Comparison of ENCODE assay signal across 26 cellular contexts in the genomic region with DNA sequence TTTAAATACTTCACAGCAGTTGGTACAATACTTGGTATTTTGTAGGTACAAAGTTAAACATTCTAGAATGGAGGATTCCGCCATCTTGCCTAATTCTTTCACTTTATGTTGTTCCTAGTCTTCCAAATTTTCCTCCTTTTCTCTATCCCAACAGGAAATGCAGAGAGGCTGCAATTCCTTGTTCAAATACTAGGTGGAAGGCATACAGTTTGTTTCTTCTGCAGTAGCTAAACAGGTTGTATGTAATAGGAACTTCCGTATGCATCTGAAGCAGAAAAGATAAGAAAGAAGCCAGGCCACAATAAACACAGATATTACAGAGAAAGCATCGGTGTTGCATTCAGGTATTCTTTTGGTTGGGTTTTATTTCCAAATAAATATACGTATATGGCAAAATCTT.
"Had no signal": no experiment of that assay in that cellular context is flagged by ENCODE, and none has a peak within 500 bp of the region (broad histone marks: within the 10 kb centered on the region; RNA-seq: fewer than 3 reads in every experiment).

No MANE protein-coding gene starts in this region.

- H3K27me3 ChIP-seq: gastrocnemius medialis, hepatocyte, neural progenitor cell, stomach, thyroid gland, upper lobe of right lung had no signal

- H3K4me3 Mint-ChIP-seq: activated CD4-positive, alpha-beta T cell treated with anti-CD3 and anti-CD28 coated beads, Interleukin-2, amount 10 ng/mL, durations not matched to agents 7 days and 5 days; activated CD8-positive, alpha-beta T cell treated with anti-CD3 and anti-CD28 coated beads for 36 hours; memory B cell; natural killer cell; neural progenitor cell; stimulated activated naive B cell treated with anti-CD40 and anti-IgM and Interleukin-4, amounts not matched to agents 10 μg/mL and 1 μg/mL and 100 μg/mL, for 72 hours; T-helper 17 cell; WTC11 had no signal

- H3K36me3 Mint-ChIP-seq: natural killer cell, neural progenitor cell, WTC11 had no signal

- H3K27ac Mint-ChIP-seq: activated CD4-positive, alpha-beta T cell treated with anti-CD3 and anti-CD28 coated beads, Interleukin-2, amount 10 ng/mL, durations not matched to agents 7 days and 5 days; activated CD8-positive, alpha-beta T cell treated with anti-CD3 and anti-CD28 coated beads for 36 hours; memory B cell; natural killer cell; neural progenitor cell; stimulated activated naive B cell treated with anti-CD40 and anti-IgM and Interleukin-4, amounts not matched to agents 10 μg/mL and 1 μg/mL and 100 μg/mL, for 72 hours; T-helper 17 cell; WTC11 had no signal

- H3K27ac ChIP-seq: gastrocnemius medialis, hepatocyte, neural progenitor cell, parathyroid adenoma, psoas muscle, stomach, thyroid gland, upper lobe of right lung had no signal

- DNase-seq: activated CD4-positive, alpha-beta T cell treated with anti-CD3 and anti-CD28 coated beads for 1 hour; activated CD4-positive, alpha-beta T cell treated with anti-CD3 and anti-CD28 coated beads, Interleukin-2, amount 10 ng/mL, durations not matched to agents 7 days and 5 days; activated CD8-positive, alpha-beta T cell treated with anti-CD3 and anti-CD28 coated beads for 36 hours; activated naive CD4-positive, alpha-beta T cell; activated T-cell treated with anti-CD3 and anti-CD28 coated beads, Interleukin-2, amount 50 U/mL, for 48 hours; dermis blood vessel endothelial cell; effector CD4-positive, alpha-beta T cell; gastrocnemius medialis; kidney; natural killer cell; occipital lobe; psoas muscle; stimulated activated CD4-positive, alpha-beta T cell treated with anti-CD3 and anti-CD28 coated beads, Interleukin-15, amount 100 ng/mL, for 24 hours; stimulated activated CD4-positive, alpha-beta T cell treated with anti-CD3 and anti-CD28 coated beads, Interleukin-2, amount 100 ng/mL, for 24 hours; stimulated activated naive B cell treated with anti-CD40 and anti-IgM and Interleukin-4, amounts not matched to agents 10 μg/mL and 1 μg/mL and 100 μg/mL, for 72 hours; stomach; T-helper 17 cell; T1000; thyroid gland; upper lobe of right lung had no signal

- ATAC-seq: activated CD8-positive, alpha-beta T cell treated with anti-CD3 and anti-CD28 coated beads for 36 hours; activated naive CD4-positive, alpha-beta T cell treated with anti-CD3 and anti-CD28 coated beads, Interleukin-2, amount 50 U/mL, for 72 hours; gastrocnemius medialis; natural killer cell; psoas muscle; stimulated activated naive B cell treated with anti-CD40 and anti-IgM and Interleukin-4, amounts not matched to agents 10 μg/mL and 1 μg/mL and 100 μg/mL, for 72 hours; T-helper 17 cell; upper lobe of right lung; WTC11 had no signal

- H3K4me1 ChIP-seq: parathyroid adenoma, psoas muscle had no signal

- H3K9me3 Mint-ChIP-seq: activated CD8-positive, alpha-beta T cell treated with anti-CD3 and anti-CD28 coated beads for 36 hours; memory B cell; natural killer cell; neural progenitor cell; stimulated activated naive B cell treated with anti-CD40 and anti-IgM and Interleukin-4, amounts not matched to agents 10 μg/mL and 1 μg/mL and 100 μg/mL, for 72 hours; WTC11 had no signal

- H3K27me3 Mint-ChIP-seq: activated CD4-positive, alpha-beta T cell treated with anti-CD3 and anti-CD28 coated beads, Interleukin-2, amount 10 ng/mL, durations not matched to agents 7 days and 5 days; activated CD8-positive, alpha-beta T cell treated with anti-CD3 and anti-CD28 coated beads for 36 hours; memory B cell; stimulated activated naive B cell treated with anti-CD40 and anti-IgM and Interleukin-4, amounts not matched to agents 10 μg/mL and 1 μg/mL and 100 μg/mL, for 72 hours; T-helper 17 cell had no signal
